In genomic region chr19:4859697-4860096, GRCh38 we compare ENCODE assay signal across 33 cellular contexts. TPM values are rescaled to one million over a fixed set of nuclear protein-coding genes. Genes with fewer than 3 reads are reported as not detected.
"Had no signal": no experiment of that assay in that cellular context is flagged by ENCODE, and none has a peak within 500 bp of the region (broad histone marks: within the 10 kb centered on the region; RNA-seq: fewer than 3 reads in every experiment).

No MANE protein-coding gene starts in this region.

- H3K9me3 Mint-ChIP-seq: activated CD4-positive, alpha-beta T cell treated with anti-CD3 and anti-CD28 coated beads, Interleukin-2, amount 10 ng/mL, durations not matched to agents 7 days and 5 days; activated naive CD4-positive, alpha-beta T cell treated with anti-CD3 and anti-CD28 coated beads for 36 hours; activated naive CD4-positive, alpha-beta T cell treated with anti-CD3 and anti-CD28 coated beads, Interleukin-2, amount 50 U/mL, for 72 hours; activated T-cell treated with anti-CD3 and anti-CD28 coated beads, Interleukin-2, amount 50 U/mL, for 24 hours; activated T-helper 1 cell treated with anti-CD3 and anti-CD28 coated beads, Interleukin-12 subunit alpha, Interleukin-12 subunit beta, Interleukin-2, Interleukin-4 antibody, amounts not matched to agents 30 ng/mL and 10 ng/mL and 1 ng/mL, durations not matched to agents 14 hours and 24 hours and 36 hours; T-helper 1 cell treated with Interleukin-12 subunit alpha and Interleukin-12 subunit beta and Interleukin-4 antibody, amounts not matched to agents 30 μg/mL and 1 μg/mL, for 36 hours; T-helper 2 cell treated with Interferon-gamma antibody and Interleukin-4, amounts not matched to agents 5 μg/mL and 100 μg/mL, for 36 hours; WTC11 had no signal

- H3K27me3 Mint-ChIP-seq: activated CD4-positive, alpha-beta T cell treated with anti-CD3 and anti-CD28 coated beads for 36 hours; activated CD4-positive, alpha-beta T cell treated with anti-CD3 and anti-CD28 coated beads, Interleukin-2, amount 10 ng/mL, durations not matched to agents 7 days and 5 days; activated T-cell treated with anti-CD3 and anti-CD28 coated beads, Interleukin-2, amount 50 U/mL, for 24 hours had no signal

- H3K36me3 Mint-ChIP-seq: activated naive CD4-positive, alpha-beta T cell treated with anti-CD3 and anti-CD28 coated beads, Interleukin-2, amount 50 U/mL, for 72 hours had no signal

- H3K27ac Mint-ChIP-seq: activated CD4-positive, alpha-beta T cell treated with anti-CD3 and anti-CD28 coated beads for 36 hours; activated CD4-positive, alpha-beta T cell treated with anti-CD3 and anti-CD28 coated beads, Interleukin-2, amount 10 ng/mL, durations not matched to agents 7 days and 5 days; activated CD8-positive, alpha-beta T cell treated with anti-CD3 and anti-CD28 coated beads, Interleukin-2, amount 10 ng/mL, durations not matched to agents 7 days and 5 days; activated naive CD4-positive, alpha-beta T cell treated with anti-CD3 and anti-CD28 coated beads for 36 hours; activated T-cell treated with anti-CD3 and anti-CD28 coated beads, Interleukin-2, amount 50 U/mL, for 24 hours; activated T-helper 1 cell treated with anti-CD3 and anti-CD28 coated beads, Interleukin-12 subunit alpha, Interleukin-12 subunit beta, Interleukin-2, Interleukin-4 antibody, amounts not matched to agents 30 ng/mL and 10 ng/mL and 1 ng/mL, durations not matched to agents 14 hours and 24 hours and 36 hours; T-helper 1 cell treated with Interleukin-12 subunit alpha and Interleukin-12 subunit beta and Interleukin-4 antibody, amounts not matched to agents 30 μg/mL and 1 μg/mL, for 36 hours; T-helper 2 cell treated with Interferon-gamma antibody and Interleukin-4, amounts not matched to agents 5 μg/mL and 100 μg/mL, for 36 hours; WTC11 had no signal

- H3K4me3 ChIP-seq: adrenal gland, body of pancreas, breast epithelium, MG63, SJCRH30 had no signal

- H3K4me1 ChIP-seq: breast epithelium, SJCRH30 had no signal

- DNase-seq: activated CD4-positive, alpha-beta T cell treated with anti-CD3 and anti-CD28 coated beads for 36 hours; activated CD4-positive, alpha-beta T cell treated with anti-CD3 and anti-CD28 coated beads, Interleukin-2, amount 10 ng/mL, durations not matched to agents 7 days and 5 days; activated CD4-positive, alpha-beta T cell treated with anti-CD3 and anti-CD28 coated beads, Interleukin-2, amount 50 U/mL, for 48 hours; activated CD8-positive, alpha-beta T cell treated with anti-CD3 and anti-CD28 coated beads, Interleukin-2, amount 10 ng/mL, durations not matched to agents 7 days and 5 days; activated gamma-delta T cell treated with Interleukin-2 at 50 U/mL for 16 hours; activated naive CD4-positive, alpha-beta T cell treated with anti-CD3 and anti-CD28 coated beads for 36 hours; activated T-cell treated with anti-CD3 and anti-CD28 coated beads, Interleukin-2, amount 50 U/mL, for 24 hours; adrenal gland; body of pancreas; MG63; NCI-H1048; NCI-H1105 treated with DMSO at 0.1 percent for 48 hours; NCI-H1436 treated with DMSO at 0.1 percent for 48 hours; NCI-H1694 treated with DMSO at 0.1 percent for 48 hours; NCI-H2029; NCI-H2171; NCI-H510A; NCI-H526; NCI-H748 treated with DMSO at 0.1 percent for 48 hours; NK-92 treated with Interleukin-12 subunit alpha and Interleukin-12 subunit beta, amount 100 ng/mL, for 24 hours; OCI-M1; SHP77; SJCRH30; SK-N-SH had no signal

- H3K4me3 Mint-ChIP-seq: activated CD4-positive, alpha-beta T cell treated with anti-CD3 and anti-CD28 coated beads for 36 hours; activated CD4-positive, alpha-beta T cell treated with anti-CD3 and anti-CD28 coated beads, Interleukin-2, amount 10 ng/mL, durations not matched to agents 7 days and 5 days; activated CD8-positive, alpha-beta T cell treated with anti-CD3 and anti-CD28 coated beads, Interleukin-2, amount 10 ng/mL, durations not matched to agents 7 days and 5 days; activated naive CD4-positive, alpha-beta T cell treated with anti-CD3 and anti-CD28 coated beads for 36 hours; activated T-cell treated with anti-CD3 and anti-CD28 coated beads, Interleukin-2, amount 50 U/mL, for 24 hours; activated T-helper 1 cell treated with anti-CD3 and anti-CD28 coated beads, Interleukin-12 subunit alpha, Interleukin-12 subunit beta, Interleukin-2, Interleukin-4 antibody, amounts not matched to agents 30 ng/mL and 10 ng/mL and 1 ng/mL, durations not matched to agents 14 hours and 24 hours and 36 hours; T-helper 1 cell treated with Interleukin-12 subunit alpha and Interleukin-12 subunit beta and Interleukin-4 antibody, amounts not matched to agents 30 μg/mL and 1 μg/mL, for 36 hours; T-helper 2 cell treated with Interferon-gamma antibody and Interleukin-4, amounts not matched to agents 5 μg/mL and 100 μg/mL, for 36 hours; WTC11 had no signal

- H3K36me3 ChIP-seq: breast epithelium had no signal

- ATAC-seq: activated CD4-positive, alpha-beta T cell treated with anti-CD3 and anti-CD28 coated beads for 36 hours; activated CD4-positive, CD25-positive, alpha-beta regulatory T cell treated with anti-CD3 and anti-CD28 coated beads, Interleukin-2, amount 50 U/mL, for 24 hours; activated CD8-positive, alpha-beta T cell treated with anti-CD3 and anti-CD28 coated beads, Interleukin-2, amount 10 ng/mL, durations not matched to agents 7 days and 5 days; activated naive CD4-positive, alpha-beta T cell treated with anti-CD3 and anti-CD28 coated beads, Interleukin-2, amount 50 U/mL, for 72 hours; body of pancreas; WTC11 had no signal

- H3K27me3 ChIP-seq: adrenal gland, body of pancreas, breast epithelium, MG63, SJCRH30 had no signal

- H3K4me1 Mint-ChIP-seq: WTC11 had no signal

- H3K9me3 ChIP-seq: adrenal gland, body of pancreas, breast epithelium, MG63, SJCRH30, SK-N-SH had no signal

- H3K4me2 ChIP-seq: SK-N-SH had no signal

- H3K27ac ChIP-seq: adrenal gland, body of pancreas, SJCRH30 had no signal

- H3K9ac ChIP-seq: SK-N-SH had no signal

RNA-seq across cellular contexts. Expression of gene ARRDC5, which starts 43.0 kb away (rescaled TPM):
- total RNA-seq: activated CD4-positive, alpha-beta T cell treated with anti-CD3 and anti-CD28 coated beads for 36 hours; activated naive CD4-positive, alpha-beta T cell treated with anti-CD3 and anti-CD28 coated beads for 36 hours; astrocyte; body of pancreas; cardiac septum; SJCRH30; WTC11 had no signal
- polyA plus RNA-seq: SK-N-SH had no signal
